1 cellular context compared by ENCODE assay signal in genomic region chr4:169250796-169251195, GRCh38.
TF ChIP-seq lines count a peak whose summit lies in the region.

No MANE protein-coding gene starts in this region.

TF ChIP-seq in GM23338, 12 proteins besides CTCF, POLR2A, EP300 and RAD21 (continued from another document):
- TF ChIP-seq ZNF462 (CRISPR knock-in tag; IDR thresholded peaks at IDR 0.05) (no peak), ZNF114 (CRISPR knock-in tag; IDR thresholded peaks at IDR 0.05) (no peak), REST (IDR thresholded peaks at IDR 0.05; ENCODE audit: unreplicated experiment) (no peak), STAT1 (IDR thresholded peaks at IDR 0.05; ENCODE audit: unreplicated experiment) (no peak), JUNB (IDR thresholded peaks at IDR 0.05; ENCODE audit: unreplicated experiment) (no peak), EZH2phosphoT487 (IDR thresholded peaks at IDR 0.05; ENCODE audit: unreplicated experiment) (no peak), EZH2 (IDR thresholded peaks at IDR 0.05; ENCODE audit: low read depth, unreplicated experiment) (no peak), NANOG (IDR thresholded peaks at IDR 0.05; ENCODE audit: borderline replicate concordance) (no peak), CREB1 (CRISPR knock-in tag; IDR thresholded peaks at IDR 0.05; ENCODE audit: low read depth) (no peak), ETS1 (IDR thresholded peaks at IDR 0.05) (no peak)
